Comparison of ENCODE assay signal across 8 cellular contexts in the genomic region with DNA sequence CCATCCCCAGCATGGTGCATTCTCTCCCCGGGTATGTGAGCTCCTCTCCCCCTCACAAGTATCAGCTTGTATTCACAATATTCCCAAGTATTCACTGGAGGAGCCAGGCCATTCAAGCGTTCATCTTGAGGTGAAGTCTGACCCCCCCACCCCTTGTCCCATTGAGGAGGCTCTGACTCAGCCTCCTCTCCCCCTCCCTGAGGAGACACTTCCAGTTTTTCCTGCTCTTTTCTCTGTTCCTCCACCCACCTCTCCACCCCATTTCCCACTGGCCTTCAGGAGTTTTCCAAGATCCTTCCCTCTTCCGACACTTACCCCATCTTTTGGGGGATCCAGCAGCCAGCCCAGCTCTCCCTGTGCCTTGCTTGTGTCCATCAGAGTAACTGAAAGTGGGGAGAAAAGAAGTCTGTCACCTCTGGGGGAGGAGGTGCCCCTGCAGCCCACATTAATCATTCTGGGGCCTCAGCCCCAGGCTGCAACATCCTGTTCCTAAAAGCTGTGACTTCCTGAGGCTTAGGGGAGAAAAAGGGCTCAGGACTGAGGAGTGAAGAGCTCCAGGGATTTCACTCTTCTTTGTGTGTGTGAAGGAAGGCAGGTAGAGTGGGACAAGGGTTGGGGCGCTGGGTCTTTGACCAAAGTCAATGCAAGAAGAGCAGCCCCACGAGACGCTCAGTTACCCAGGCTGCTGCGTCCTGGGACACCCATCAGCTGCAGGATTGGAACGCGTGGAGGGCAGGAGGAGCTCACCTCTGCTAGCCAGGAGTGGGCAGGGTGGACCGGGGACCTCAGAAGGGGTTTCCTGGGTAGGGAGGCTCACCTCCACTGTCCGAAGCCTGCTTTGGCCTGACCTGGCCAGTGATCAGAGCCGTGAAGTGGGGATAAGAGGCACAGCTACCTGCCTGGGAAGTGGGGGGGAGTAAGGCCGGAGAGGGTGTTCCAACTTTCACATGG. TPM values are rescaled to one million over a fixed set of nuclear protein-coding genes. Genes with fewer than 3 reads are reported as not detected.
DNase-seq lines count a peak whose midpoint lies in the region; ATAC-seq, FAIRE-seq and TF ChIP-seq lines count a peak whose summit lies in the region.

No MANE protein-coding gene starts in this region.

- TF ChIP-seq CTCF in Caco-2 (IDR thresholded peaks at IDR 0.05; ENCODE audit: insufficient read depth in 1 of 2, low read depth in 1 of 2, low read length in 1 of 2, severe bottlenecking in 1 of 2, unreplicated experiment in 1 of 2) (no peak), Panc1 (IDR thresholded peaks at IDR 0.05) (no peak), natural killer cell (IDR thresholded peaks at IDR 0.05) (no peak)

- H3K4me3 Mint-ChIP-seq in Caco-2 (ENCODE audit: unreplicated experiment) (peak overlapping the region; percentile 86), natural killer cell (peak overlapping the region; percentile 88)
- no peak overlapping the region for H3K4me3 Mint-ChIP-seq in dendritic cell treated with granulocyte-macrophage colony-stimulating factor and Interleukin-4, amounts not matched to agents 40 ng/mL and 50 ng/mL, for 4 days

- H3K36me3 ChIP-seq in Caco-2 (ENCODE audit: control insufficient read depth, insufficient read depth, low read length) (peaks cover 1% of the 10 kb centered on the region; the same call in 1 of the 2 replicates), Panc1 (ENCODE audit: control insufficient read depth, insufficient read depth, low read length) (peaks cover 4% of the 10 kb centered on the region; the same call in 1 of the 2 replicates)

- FAIRE-seq in RCC 7860 (lab: Jason Lieb, UNC), result no peak

- H3K9me3 Mint-ChIP-seq in Caco-2 (ENCODE audit: unreplicated experiment) (no peaks in the 10 kb centered on the region), natural killer cell (no peaks in the 10 kb centered on the region)
- no peaks in the 10 kb centered on the region for H3K9me3 Mint-ChIP-seq in dendritic cell treated with granulocyte-macrophage colony-stimulating factor and Interleukin-4, amounts not matched to agents 40 ng/mL and 50 ng/mL, for 4 days

- ATAC-seq in Panc1 (peak; percentile 39; the same call in 1 of the 2 replicates), natural killer cell (peak; percentile 82 to 94 (median 89))

- H3K27me3 Mint-ChIP-seq in Caco-2 (ENCODE audit: insufficient read depth, unreplicated experiment) (no peaks in the 10 kb centered on the region), natural killer cell (ENCODE audit: low read depth in 2 of 2) (peaks cover 60 to 76% of the 10 kb centered on the region in 2 donors)
- peaks cover 8% of the 10 kb centered on the region for H3K27me3 Mint-ChIP-seq in dendritic cell treated with granulocyte-macrophage colony-stimulating factor and Interleukin-4, amounts not matched to agents 40 ng/mL and 50 ng/mL, for 4 days

- intact Hi-C loops in Caco-2 (cut with micrococcal nuclease; ENCODE audit: unreplicated experiment) (loop anchor here (1.0 to 5.0 kb wide), 5 partner anchors 15 to 167 kb away; no protein-coding TSS in a partner anchor), Panc1 (cut with micrococcal nuclease; ENCODE audit: unreplicated experiment) (no loop called here), natural killer cell (cut with micrococcal nuclease) (no loop called here)
- intact Hi-C loops in dendritic cell treated with granulocyte-macrophage colony-stimulating factor and Interleukin-4, amounts not matched to agents 40 ng/mL and 50 ng/mL, for 4 days (cut with micrococcal nuclease), result no loop called here

- H3K4me1 Mint-ChIP-seq in Caco-2 (ENCODE audit: low read depth, unreplicated experiment) (peaks cover 58% of the 10 kb centered on the region), natural killer cell (peaks cover 33 to 34% of the 10 kb centered on the region in 2 donors)
- H3K4me1 Mint-ChIP-seq in dendritic cell treated with granulocyte-macrophage colony-stimulating factor and Interleukin-4, amounts not matched to agents 40 ng/mL and 50 ng/mL, for 4 days (ENCODE audit: low read depth), result peaks cover 61% of the 10 kb centered on the region

- H3K9me3 ChIP-seq in Caco-2, result no peaks in the 10 kb centered on the region
- no peaks in the 10 kb centered on the region for H3K9me3 ChIP-seq in Panc1 (ENCODE audit: control insufficient read depth, insufficient read depth, low read depth, low read length)

- DNase-seq in Caco-2 (no peak), Panc1 (ENCODE audit: low read depth, low spot score) (no peak), natural killer cell (no peak), NCI-H2081 treated with DMSO at 0.1 percent for 48 hours (lab: John Stamatoyannopoulos, UW) (no peak), NCI-H524 (lab: John Stamatoyannopoulos, UW) (no peak), NCI-H345 (lab: John Stamatoyannopoulos, UW) (no peak), RCC 7860 (ENCODE audit: low spot score) (no peak)

- H3K4me1 ChIP-seq in Caco-2 (peaks cover 38% of the 10 kb centered on the region), Panc1 (ENCODE audit: control insufficient read depth, insufficient read depth, low read length) (peaks cover 3% of the 10 kb centered on the region; the same call in 1 of the 2 replicates)

- no TSS peak for BruUV-seq in Caco-2 (replicated peaks; lab: Mats Ljungman, UMichigan)
- no TSS peak for BruUV-seq in Panc1 (replicated peaks; lab: Mats Ljungman, UMichigan)

- peaks cover 19% of the 10 kb centered on the region for H3K36me3 Mint-ChIP-seq in Caco-2 (ENCODE audit: insufficient read depth, unreplicated experiment)
- H3K36me3 Mint-ChIP-seq in dendritic cell treated with granulocyte-macrophage colony-stimulating factor and Interleukin-4, amounts not matched to agents 40 ng/mL and 50 ng/mL, for 4 days (ENCODE audit: low read depth), result no peaks in the 10 kb centered on the region
- H3K36me3 Mint-ChIP-seq in natural killer cell, result no peaks in the 10 kb centered on the region

- H3K4me3 ChIP-seq in Caco-2 (ENCODE audit: low read depth, low read length) (peak overlapping the region; percentile 59), Panc1 (ENCODE audit: low read depth in 2 of 2, low read length in 2 of 2) (no peak overlapping the region)

- POLR2A ChIA-PET in Caco-2 (lab: Charles Lee), result interaction anchor here (0.7 to 1.5 kb wide), 4 partner anchors 12 to 111 kb away, joined by 3 read pairs; no protein-coding TSS in a partner anchor
- POLR2A ChIA-PET in Panc1 (lab: Charles Lee), result no interaction called here

- peak overlapping the region; percentile 86 for H3K27ac Mint-ChIP-seq in Caco-2 (ENCODE audit: unreplicated experiment)
- peak overlapping the region; percentile 5 for H3K27ac Mint-ChIP-seq in dendritic cell treated with granulocyte-macrophage colony-stimulating factor and Interleukin-4, amounts not matched to agents 40 ng/mL and 50 ng/mL, for 4 days
- peak overlapping the region; percentile 21 to 81 for H3K27ac Mint-ChIP-seq in natural killer cell

- in situ Hi-C loops in Panc1 (cut with HindIII; ENCODE audit: low pct_unique_long_range_greater_than_20kb, low sequenced_read_pairs), result no loop called here

- CTCF ChIA-PET in Caco-2 (lab: Charles Lee) (interaction anchor here (1.0 to 1.5 kb wide), 6 partner anchors 11 to 167 kb away, joined by 3 to 14 read pairs (median 4); no protein-coding TSS in a partner anchor), Panc1 (lab: Charles Lee) (interaction anchor here (0.8 kb wide), 1 partner anchor 27 kb away, joined by 3 read pairs; no protein-coding TSS in a partner anchor)

- no peak overlapping the region for H3K27ac ChIP-seq in Panc1 (ENCODE audit: low read length)

- H3K27me3 ChIP-seq in Caco-2 (replicated peaks; ENCODE audit: control insufficient read depth, insufficient read depth, low read length) (no peaks in the 10 kb centered on the region), Panc1 (ENCODE audit: control insufficient read depth, insufficient read depth, low read length) (peaks cover 15% of the 10 kb centered on the region)

RNA-seq across cellular contexts. Expression of gene EPHA1, which starts 1.1 kb away (rescaled TPM):
- total RNA-seq in Caco-2 (2022), result 66.6 and 69.2 TPM in 2 replicates
- 0.39 TPM for total RNA-seq in Panc1 (2021; ENCODE audit: unreplicated experiment)
- polyA plus RNA-seq in Panc1 (2012; ENCODE audit: insufficient read length), result 1.4 TPM
- 1 to 10 TPM in 2 of 3 donors, not detected in 1; 1.0 to 1.2 TPM for total RNA-seq in natural killer cell

RNA-seq across cellular contexts. Expression of gene ZYX, which starts 26.4 kb away (rescaled TPM):
- total RNA-seq in Caco-2 (2022) (147 and 160 TPM in 2 replicates), Panc1 (2021; ENCODE audit: unreplicated experiment) (169 TPM), natural killer cell (100 to 1,000 TPM; 168 to 219 (median 186) TPM)
- 257 TPM for polyA plus RNA-seq in Panc1 (2012; ENCODE audit: insufficient read length)

RNA-seq across cellular contexts. Expression of gene TAS2R60, which starts 35.7 kb away (rescaled TPM):
- total RNA-seq in Caco-2 (2022) (not detected in 2 replicates), Panc1 (2021; ENCODE audit: unreplicated experiment) (not detected), natural killer cell (under 1 TPM in 1 of 3 donors, not detected in 2; 0.40 TPM)
- polyA plus RNA-seq in Panc1 (2012; ENCODE audit: insufficient read length), result not detected

RNA-seq across cellular contexts. Expression of gene FAM131B, which starts 45.1 kb away (rescaled TPM):
- 20.2 and 22.3 TPM in 2 replicates for total RNA-seq in Caco-2 (2022)
- total RNA-seq in Panc1 (2021; ENCODE audit: unreplicated experiment), result 1.5 TPM
- polyA plus RNA-seq in Panc1 (2012; ENCODE audit: insufficient read length), result 1.9 TPM
- 1 to 10 TPM; 2.3 to 2.8 (median 2.5) TPM for total RNA-seq in natural killer cell

Comparison
In these comparisons a context has a peak if more than half of its experiments do, and no peak if none do; other contexts are left out.
1. H3K27ac Mint-ChIP-seq: peak in every context shown above with its lines; median percentile 86 in Caco-2; 51 in natural killer cell; 5 in dendritic cell treated with granulocyte-macrophage colony-stimulating factor and Interleukin-4, amounts not matched to agents 40 ng/mL and 50 ng/mL, for 4 days.
2. RNA of gene EPHA1, which starts 1.1 kb away (total RNA-seq): 66.6 to 69.2 TPM in Caco-2; 1.0 to 1.2 TPM in natural killer cell and 0.39 TPM in Panc1 (single experiment); every median in the first group is over 10 times any median in the second.